In the genomic region with DNA sequence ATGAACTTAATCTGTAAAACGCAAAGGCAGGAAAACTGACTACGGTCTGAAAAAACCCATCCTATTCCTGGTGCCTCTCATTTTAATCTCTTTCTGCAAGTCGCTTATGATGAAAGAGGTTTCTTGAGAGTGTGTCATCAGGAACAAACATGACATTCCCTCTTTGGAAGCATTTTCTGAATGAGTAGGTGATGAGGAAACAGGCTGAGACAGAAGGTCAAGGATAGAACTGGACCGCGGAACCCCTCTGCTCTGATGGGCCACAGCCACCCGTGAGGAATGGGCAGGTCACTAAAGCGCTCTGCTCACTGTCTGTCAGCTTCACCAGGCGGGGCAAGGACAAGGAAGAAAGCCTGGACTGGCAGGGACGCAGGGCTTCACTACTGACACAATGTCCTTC, we compare ENCODE assay signal across 31 cellular contexts. TPM values are rescaled to one million over a fixed set of nuclear protein-coding genes. Genes with fewer than 3 reads are reported as not detected.
"Had no signal": no experiment of that assay in that cellular context is flagged by ENCODE, and none has a peak within 500 bp of the region (broad histone marks: within the 10 kb centered on the region; RNA-seq: fewer than 3 reads in every experiment).

No MANE protein-coding gene starts in this region.

- H3K9me3 Mint-ChIP-seq: activated CD8-positive, alpha-beta T cell treated with anti-CD3 and anti-CD28 coated beads for 36 hours; activated T-cell treated with anti-CD3 and anti-CD28 coated beads, Interleukin-2, amount 50 U/mL, for 4 hours; activated T-helper 17 cell treated with anti-CD3 and anti-CD28 coated beads, Interleukin-2, amount 50 U/mL, for 72 hours; effector memory CD8-positive, alpha-beta T cell; T-helper 2 cell treated with Interferon-gamma antibody and Interleukin-4, amounts not matched to agents 5 μg/mL and 100 μg/mL, for 36 hours had no signal

- ATAC-seq: activated CD8-positive, alpha-beta T cell treated with anti-CD3 and anti-CD28 coated beads for 36 hours; activated T-cell treated with anti-CD3 and anti-CD28 coated beads, Interleukin-2, amount 50 U/mL, for 4 hours; activated T-helper 17 cell treated with anti-CD3 and anti-CD28 coated beads, Interleukin-2, amount 50 U/mL, for 72 hours; body of pancreas; effector memory CD8-positive, alpha-beta T cell; foreskin keratinocyte; gastrocnemius medialis; heart left ventricle; T-helper 17 cell had no signal

- H3K4me3 ChIP-seq: body of pancreas, esophagus muscularis mucosa, gastrocnemius medialis, heart left ventricle had no signal

- H3K4me1 ChIP-seq: body of pancreas, foreskin keratinocyte had no signal

- H3K27ac ChIP-seq: body of pancreas, esophagus muscularis mucosa, foreskin keratinocyte, gastrocnemius medialis, heart left ventricle had no signal

- H3K4me3 Mint-ChIP-seq: activated CD8-positive, alpha-beta T cell treated with anti-CD3 and anti-CD28 coated beads for 36 hours; activated naive CD8-positive, alpha-beta T cell; activated T-cell treated with anti-CD3 and anti-CD28 coated beads, Interleukin-2, amount 50 U/mL, for 4 hours; activated T-helper 17 cell treated with anti-CD3 and anti-CD28 coated beads, Interleukin-2, amount 50 U/mL, for 72 hours; effector memory CD8-positive, alpha-beta T cell; T-helper 17 cell; T-helper 2 cell treated with Interferon-gamma antibody and Interleukin-4, amounts not matched to agents 5 μg/mL and 100 μg/mL, for 36 hours had no signal

- H3K27me3 ChIP-seq: body of pancreas, esophagus muscularis mucosa, foreskin keratinocyte, gastrocnemius medialis, heart left ventricle had no signal

- DNase-seq: activated CD4-positive, alpha-beta T cell treated with anti-CD3 and anti-CD28 coated beads for 1 hour; activated CD4-positive, alpha-beta T cell treated with anti-CD3 and anti-CD28 coated beads for 4 hours; activated CD4-positive, alpha-beta T cell treated with anti-CD3 and anti-CD28 coated beads, Interleukin-2, amount 50 U/mL, for 1 hour; activated CD4-positive, alpha-beta T cell treated with anti-CD3 and anti-CD28 coated beads, Interleukin-2, amount 50 U/mL, for 48 hours; activated CD8-positive, alpha-beta memory T cell treated with anti-CD3 and anti-CD28 coated beads for 24 hours; activated CD8-positive, alpha-beta T cell treated with anti-CD3 and anti-CD28 coated beads for 36 hours; activated effector memory CD4-positive, alpha-beta T cell treated with Interleukin-2 at 50 U/mL for 16 hours; activated gamma-delta T cell treated with Interleukin-2 at 50 U/mL for 16 hours; activated naive CD4-positive, alpha-beta T cell treated with anti-CD3 and anti-CD28 coated beads, Interleukin-2, amount 50 U/mL, for 16 hours; activated naive CD4-positive, alpha-beta T cell treated with Interleukin-2 at 50 U/mL for 16 hours; activated T-cell treated with anti-CD3 and anti-CD28 coated beads, Interleukin-2, amount 50 U/mL, for 4 hours; amygdala; aorta; body of pancreas; caudate nucleus; cortex of kidney; dermis blood vessel endothelial cell; effector CD4-positive, alpha-beta T cell; effector memory CD8-positive, alpha-beta T cell; erythroblast; foreskin keratinocyte; gastrocnemius medialis; glutamatergic neuron; heart left ventricle; T-helper 1 cell; T-helper 17 cell; T1000 had no signal

- H3K9me3 ChIP-seq: body of pancreas, esophagus muscularis mucosa, gastrocnemius medialis, heart left ventricle had no signal

- H3K36me3 Mint-ChIP-seq: activated naive CD8-positive, alpha-beta T cell had no signal

- H3K4me1 Mint-ChIP-seq: activated T-helper 17 cell treated with anti-CD3 and anti-CD28 coated beads, Interleukin-2, amount 50 U/mL, for 72 hours; T-helper 17 cell had no signal

- H3K27ac Mint-ChIP-seq: activated CD8-positive, alpha-beta T cell treated with anti-CD3 and anti-CD28 coated beads for 36 hours; activated naive CD8-positive, alpha-beta T cell; activated T-helper 17 cell treated with anti-CD3 and anti-CD28 coated beads, Interleukin-2, amount 50 U/mL, for 72 hours; effector memory CD8-positive, alpha-beta T cell; T-helper 17 cell; T-helper 2 cell treated with Interferon-gamma antibody and Interleukin-4, amounts not matched to agents 5 μg/mL and 100 μg/mL, for 36 hours had no signal

RNA-seq across cellular contexts. Expression of gene BEND7, which starts 28.6 kb away (rescaled TPM):
- total RNA-seq: activated CD8-positive, alpha-beta T cell treated with anti-CD3 and anti-CD28 coated beads for 36 hours; activated T-helper 17 cell treated with anti-CD3 and anti-CD28 coated beads, Interleukin-2, amount 50 U/mL, for 72 hours had no signal
